In the genomic region with DNA sequence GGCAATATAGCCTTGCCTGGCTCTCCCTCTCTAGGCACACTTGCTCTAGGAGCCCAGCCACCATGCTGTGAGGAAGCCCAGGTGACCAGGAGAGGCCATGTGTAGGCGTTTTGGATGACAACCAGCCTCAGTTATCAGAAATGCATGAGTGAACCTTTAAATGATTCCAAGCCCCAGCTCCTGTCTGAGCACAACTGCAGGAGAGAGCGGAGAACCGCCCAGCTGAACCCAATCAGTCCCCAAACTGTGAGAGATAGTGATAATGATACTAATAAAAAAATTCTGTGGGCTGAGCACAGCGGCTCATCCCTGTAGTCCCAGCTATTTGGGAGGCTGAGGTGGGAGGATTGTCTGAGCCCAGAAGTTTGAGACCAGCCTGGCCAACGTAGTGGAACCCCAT, we compare ENCODE assay signal across 19 cellular contexts.
"Had no signal": no experiment of that assay in that cellular context is flagged by ENCODE, and none has a peak within 500 bp of the region (broad histone marks: within the 10 kb centered on the region; RNA-seq: fewer than 3 reads in every experiment).

No MANE protein-coding gene starts in this region.

- DNase-seq: dermis blood vessel endothelial cell; dorsolateral prefrontal cortex; effector CD4-positive, alpha-beta T cell; effector memory CD4-positive, alpha-beta T cell; foreskin keratinocyte; heart left ventricle; hypothalamus; left cardiac atrium; left lung; left ventricle myocardium superior; lower lobe of right lung; mesenchymal stem cell; mucosa of descending colon; naive B cell had no signal

- H3K4me1 Mint-ChIP-seq: mesothelial cell of epicardium, naive B cell had no signal

- H3K27ac ChIP-seq: coronary artery, dorsolateral prefrontal cortex, esophagus muscularis mucosa, foreskin keratinocyte, gastroesophageal sphincter, heart left ventricle, hepatocyte, left lung, lower lobe of right lung had no signal

- H3K9me3 ChIP-seq: lower lobe of right lung, mucosa of descending colon had no signal

- H3K4me2 ChIP-seq: hepatocyte had no signal

- H3K4me3 Mint-ChIP-seq: mesothelial cell of epicardium, naive B cell had no signal

- H2AFZ ChIP-seq: hepatocyte had no signal

- H3K27me3 ChIP-seq: gastroesophageal sphincter, hepatocyte, left lung had no signal

- H3K36me3 ChIP-seq: esophagus muscularis mucosa, gastroesophageal sphincter, heart left ventricle, left lung, lower lobe of right lung had no signal

- H3K4me3 ChIP-seq: coronary artery, dorsolateral prefrontal cortex, esophagus muscularis mucosa, gastroesophageal sphincter, heart left ventricle, hepatocyte, left lung, lower lobe of right lung, mucosa of descending colon had no signal

- ATAC-seq: foreskin keratinocyte, gastroesophageal sphincter, heart left ventricle, left cardiac atrium, left lung, left ventricle myocardium superior, lower lobe of right lung, mucosa of descending colon had no signal

- H3K36me3 Mint-ChIP-seq: mesothelial cell of epicardium, naive B cell had no signal

- H3K4me1 ChIP-seq: esophagus muscularis mucosa, foreskin keratinocyte, gastroesophageal sphincter, heart left ventricle, left lung, lower lobe of right lung had no signal

- H3K27ac Mint-ChIP-seq: mesothelial cell of epicardium, naive B cell had no signal

- H3K79me2 ChIP-seq: hepatocyte had no signal
